In the genomic region with DNA sequence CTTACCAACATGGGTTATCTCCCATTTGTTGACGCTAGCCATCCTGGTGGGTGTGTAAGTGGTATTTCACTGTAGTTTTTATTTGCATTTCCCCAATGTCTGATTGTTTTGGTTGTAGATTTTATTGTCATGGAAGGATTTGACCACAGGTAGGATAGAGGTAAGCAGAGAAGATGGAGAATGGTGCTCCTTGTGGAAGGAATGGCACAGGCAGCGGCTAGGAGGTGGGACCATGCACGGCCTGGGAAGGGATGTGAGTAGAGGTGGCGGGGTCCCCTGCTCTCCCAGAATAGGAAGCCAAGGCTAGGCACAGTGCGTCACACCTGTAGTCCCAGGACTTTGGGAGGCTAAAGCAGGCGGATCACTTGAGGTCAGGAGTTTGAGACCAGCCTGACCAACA, we compare ENCODE assay signal across 19 cellular contexts.
"Had no signal": no experiment of that assay in that cellular context is flagged by ENCODE, and none has a peak within 500 bp of the region (broad histone marks: within the 10 kb centered on the region; RNA-seq: fewer than 3 reads in every experiment).

No MANE protein-coding gene starts in this region.

- H3K27me3 ChIP-seq: body of pancreas, right atrium auricular region had no signal

- DNase-seq: activated CD4-positive, alpha-beta T cell treated with anti-CD3 and anti-CD28 coated beads, Interleukin-2, amount 10 ng/mL, durations not matched to agents 24 days and 14 days; activated CD8-positive, alpha-beta T cell treated with anti-CD3 and anti-CD28 coated beads, Interleukin-2, amount 10 ng/mL, durations not matched to agents 7 days and 5 days; activated naive CD4-positive, alpha-beta T cell treated with anti-CD3 and anti-CD28 coated beads for 36 hours; activated T-cell treated with anti-CD3 and anti-CD28 coated beads, Interleukin-2, amount 50 U/mL, for 24 hours; body of pancreas; dorsolateral prefrontal cortex; foreskin melanocyte; glutamatergic neuron; hippocampal formation; kidney; nephron progenitor cell; occipital lobe; stimulated activated CD4-positive, alpha-beta T cell treated with anti-CD3 and anti-CD28 coated beads, Interleukin-2, amount 100 ng/mL, for 24 hours; stimulated activated naive CD4-positive, alpha-beta T cell treated with Interleukin-2 at 50 U/mL for 16 hours; T-helper 9 cell had no signal

- H3K4me3 ChIP-seq: body of pancreas, dorsolateral prefrontal cortex, right atrium auricular region, tibial nerve had no signal

- ATAC-seq: activated CD8-positive, alpha-beta T cell treated with anti-CD3 and anti-CD28 coated beads, Interleukin-2, amount 10 ng/mL, durations not matched to agents 7 days and 5 days; body of pancreas; left lobe of liver had no signal

- H3K4me1 ChIP-seq: body of pancreas, right atrium auricular region, tibial nerve had no signal

- H3K27ac ChIP-seq: body of pancreas, dorsolateral prefrontal cortex, right atrium auricular region, tibial nerve had no signal

- H3K9me3 ChIP-seq: body of pancreas, right atrium auricular region, tibial nerve had no signal

- H3K36me3 ChIP-seq: right atrium auricular region, tibial nerve had no signal

- H3K4me3 Mint-ChIP-seq: activated CD4-positive, alpha-beta T cell treated with anti-CD3 and anti-CD28 coated beads, Interleukin-2, amount 10 ng/mL, durations not matched to agents 24 days and 14 days; activated CD8-positive, alpha-beta T cell treated with anti-CD3 and anti-CD28 coated beads, Interleukin-2, amount 10 ng/mL, durations not matched to agents 7 days and 5 days; activated naive CD4-positive, alpha-beta T cell treated with anti-CD3 and anti-CD28 coated beads for 36 hours; activated T-cell treated with anti-CD3 and anti-CD28 coated beads, Interleukin-2, amount 50 U/mL, for 24 hours; nephron progenitor cell had no signal

- FAIRE-seq: kidney, urothelium cell line had no signal

- H3K27ac Mint-ChIP-seq: activated CD4-positive, alpha-beta T cell treated with anti-CD3 and anti-CD28 coated beads, Interleukin-2, amount 10 ng/mL, durations not matched to agents 24 days and 14 days; activated CD8-positive, alpha-beta T cell treated with anti-CD3 and anti-CD28 coated beads, Interleukin-2, amount 10 ng/mL, durations not matched to agents 7 days and 5 days; activated naive CD4-positive, alpha-beta T cell treated with anti-CD3 and anti-CD28 coated beads for 36 hours; activated T-cell treated with anti-CD3 and anti-CD28 coated beads, Interleukin-2, amount 50 U/mL, for 24 hours; nephron progenitor cell had no signal

- H3K9me3 Mint-ChIP-seq: activated CD4-positive, alpha-beta T cell treated with anti-CD3 and anti-CD28 coated beads, Interleukin-2, amount 10 ng/mL, durations not matched to agents 24 days and 14 days; activated naive CD4-positive, alpha-beta T cell treated with anti-CD3 and anti-CD28 coated beads for 36 hours; activated T-cell treated with anti-CD3 and anti-CD28 coated beads, Interleukin-2, amount 50 U/mL, for 24 hours had no signal
